ENCODE assay signal across 24 cellular contexts in the genomic region with DNA sequence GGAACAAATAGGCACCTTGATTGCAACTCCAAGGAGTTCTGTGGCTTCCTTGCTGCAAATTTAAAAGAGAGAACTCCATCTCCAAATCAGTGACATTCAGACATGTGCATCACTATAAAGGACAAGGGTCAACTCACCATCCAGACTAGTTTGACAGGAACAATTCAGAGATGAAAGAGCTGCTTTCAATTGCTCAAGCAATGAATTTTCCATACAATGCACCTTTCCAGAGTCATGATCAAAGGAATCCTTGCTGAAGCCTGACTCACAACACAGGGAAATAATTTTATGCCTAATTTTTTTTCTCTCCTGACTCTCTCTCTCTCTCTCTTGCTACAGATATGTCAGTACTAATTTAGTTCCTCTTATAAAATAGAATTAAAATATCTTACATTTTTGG.
DNase-seq lines count a peak whose midpoint lies in the region; ATAC-seq and FAIRE-seq lines count a peak whose summit lies in the region.
"Had no signal": no experiment of that assay in that cellular context is flagged by ENCODE, and none has a peak within 500 bp of the region (broad histone marks: within the 10 kb centered on the region; RNA-seq: fewer than 3 reads in every experiment).

No MANE protein-coding gene starts in this region.

- no peak overlapping the region for H3K27ac ChIP-seq in mesendoderm (ENCODE audit: low read depth, low read length)
- H3K27ac ChIP-seq: 22Rv1; A549; BLaER1 treated with 17β-estradiol and CSF1 and Interleukin-3, amounts not matched to agents 10 nM and 100 nM had no signal

- H2AK5ac ChIP-seq in mesendoderm (ENCODE audit: low read length), result no peak overlapping the region

- H4K5ac ChIP-seq in mesendoderm (ENCODE audit: low read length), result no peak overlapping the region

- no peaks in the 10 kb centered on the region for H3K4me1 ChIP-seq in mesendoderm (ENCODE audit: control insufficient read depth, low read depth, low read length)
- H3K4me1 ChIP-seq: A549; BE2C; BLaER1 treated with 17β-estradiol and CSF1 and Interleukin-3, amounts not matched to agents 10 nM and 100 nM; Caco-2 had no signal

- H3K79me1 ChIP-seq in mesendoderm (ENCODE audit: low read length), result no peaks in the 10 kb centered on the region

- ATAC-seq in stimulated activated naive CD8-positive, alpha-beta T cell treated with anti-CD3 and anti-CD28 coated beads, Interleukin-15, Interleukin-2, amounts not matched to agents 100 U/mL and 50 U/mL, for 24 hours, result no peak
- ATAC-seq: A549, GM23338, HCT116 had no signal

- no peak overlapping the region for H3K23ac ChIP-seq in mesendoderm (ENCODE audit: low read length)

- H3K36me3 ChIP-seq in mesendoderm (ENCODE audit: control insufficient read depth, insufficient read depth, low read length), result no peaks in the 10 kb centered on the region
- H3K36me3 ChIP-seq: BE2C had no signal

- no peak overlapping the region for H3K4ac ChIP-seq in mesendoderm (ENCODE audit: low read depth, low read length)

- in situ Hi-C loops in G401 (cut with HindIII; ENCODE audit: low sequenced_read_pairs), result no loop called here

- H3K27me3 ChIP-seq in mesendoderm (ENCODE audit: insufficient read depth, low read length, poor library complexity), result no peaks in the 10 kb centered on the region
- H3K27me3 ChIP-seq: BE2C; BLaER1 treated with 17β-estradiol and CSF1 and Interleukin-3, amounts not matched to agents 10 nM and 100 nM had no signal

- no peak overlapping the region for H3K9ac ChIP-seq in mesendoderm (ENCODE audit: low read length)
- H3K9ac ChIP-seq: BLaER1 treated with 17β-estradiol and CSF1 and Interleukin-3, amounts not matched to agents 10 nM and 100 nM had no signal

- H3K18ac ChIP-seq in mesendoderm (ENCODE audit: low read length), result no peak overlapping the region

- H3K4me2 ChIP-seq in mesendoderm (ENCODE audit: low read length), result no peak overlapping the region
- H3K4me2 ChIP-seq: A549; BLaER1 treated with 17β-estradiol and CSF1 and Interleukin-3, amounts not matched to agents 10 nM and 100 nM; GM23338 had no signal

- no peak overlapping the region for H2BK15ac ChIP-seq in mesendoderm (replicated peaks; ENCODE audit: low read depth)

- DNase-seq in SW480 (ENCODE audit: low spot score) (peak; percentile 6), kidney glomerular epithelial cell (lab: John Stamatoyannopoulos, UW) (peak; percentile 4), mesendoderm (peak; percentile 18), DMS114 treated with DMSO at 0.1 percent for 48 hours (lab: John Stamatoyannopoulos, UW; ENCODE audit: unreplicated experiment) (no peak), G401 (ENCODE audit: low spot score) (no peak)
- no peak for DNase-seq in stimulated activated CD4-positive, alpha-beta T cell treated with anti-CD3 and anti-CD28 coated beads, Interleukin-4, amount 100 ng/mL, for 4 hours
- no peak for DNase-seq in stimulated activated naive CD8-positive, alpha-beta T cell treated with anti-CD3 and anti-CD28 coated beads, Interleukin-15, Interleukin-2, amounts not matched to agents 100 U/mL and 50 U/mL, for 24 hours
- DNase-seq: ACHN; AML-193; BE2C; Caco-2; CD4-positive, alpha-beta memory T cell; DMS79; EL; GF-D8; H9 had no signal

- no peaks in the 10 kb centered on the region for H3K79me2 ChIP-seq in mesendoderm (ENCODE audit: control insufficient read depth, insufficient read depth, low read length)

- H2BK5ac ChIP-seq in mesendoderm (ENCODE audit: low read length), result no peak overlapping the region

- H4K8ac ChIP-seq in mesendoderm (ENCODE audit: low read depth, low read length), result no peak overlapping the region

- H3K56ac ChIP-seq in mesendoderm (ENCODE audit: low read length), result no peak overlapping the region

- FAIRE-seq in A204.1 (lab: Jason Lieb, UNC), result peak; percentile 16
- FAIRE-seq: A549, GM12891, GM18507 had no signal

- H3K4me3 ChIP-seq in mesendoderm (ENCODE audit: low read length), result no peak overlapping the region
- H3K4me3 ChIP-seq: A549; BLaER1 treated with 17β-estradiol and CSF1 and Interleukin-3, amounts not matched to agents 10 nM and 100 nM; GM23338 had no signal

- H2BK120ac ChIP-seq in mesendoderm (ENCODE audit: low read depth, low read length), result no peak overlapping the region

Comparison
In these comparisons a context has a peak if more than half of its experiments do, and no peak if none do; other contexts are left out.
1. DNase-seq: peak in SW480 (single experiment), kidney glomerular epithelial cell (single experiment) and mesendoderm (single experiment); none in DMS114 treated with DMSO at 0.1 percent for 48 hours (single experiment), G401 (single experiment), stimulated activated CD4-positive, alpha-beta T cell treated with anti-CD3 and anti-CD28 coated beads, Interleukin-4, amount 100 ng/mL, for 4 hours (0 of 2) and stimulated activated naive CD8-positive, alpha-beta T cell treated with anti-CD3 and anti-CD28 coated beads, Interleukin-15, Interleukin-2, amounts not matched to agents 100 U/mL and 50 U/mL, for 24 hours (single experiment).